Comparison of ENCODE assay signal across 1 cellular context in genomic region chr9:94928271-94928670, GRCh38.
A peak's percentile ranks its signal among the peaks of the same experiment; 100 is the strongest.
TF ChIP-seq lines count a peak whose summit lies in the region.

No MANE protein-coding gene starts in this region.

TF ChIP-seq in HepG2, 621 proteins besides CTCF, POLR2A, EP300 and RAD21:
- TF ChIP-seq ZNF501 (CRISPR knock-in tag; IDR thresholded peaks at IDR 0.05) (0 out of 2 replicates have a peak, but pooled peaks have one; percentile 27), RXRA (CRISPR knock-in tag; IDR thresholded peaks at IDR 0.05) (no peak), ZKSCAN8 (CRISPR knock-in tag; IDR thresholded peaks at IDR 0.05; ENCODE audit: borderline replicate concordance) (no peak), ZBTB38 (CRISPR knock-in tag; IDR thresholded peaks at IDR 0.05) (0 out of 2 replicates have a peak, but pooled peaks have one; percentile 9), SNRNP70 (IDR thresholded peaks at IDR 0.05; ENCODE audit: low read depth, low read length) (no peak), ZGPAT (CRISPR knock-in tag; IDR thresholded peaks at IDR 0.05) (no peak), PHF5A (CRISPR knock-in tag; IDR thresholded peaks at IDR 0.05; ENCODE audit: low read depth, unreplicated experiment) (no peak), ZBTB2 (CRISPR knock-in tag; IDR thresholded peaks at IDR 0.05; ENCODE audit: low read depth) (no peak), MLXIP (CRISPR knock-in tag; IDR thresholded peaks at IDR 0.05; ENCODE audit: borderline replicate concordance) (no peak), ZFP41 (CRISPR knock-in tag; IDR thresholded peaks at IDR 0.05; ENCODE audit: borderline replicate concordance) (no peak), ATF3 (CRISPR knock-in tag; IDR thresholded peaks at IDR 0.05) (no peak), CREM (IDR thresholded peaks at IDR 0.05) (no peak), CREM (CRISPR knock-in tag; IDR thresholded peaks at IDR 0.05) (no peak), JDP2 (CRISPR knock-in tag; IDR thresholded peaks at IDR 0.05; ENCODE audit: borderline replicate concordance) (no peak), ATF7 (IDR thresholded peaks at IDR 0.05) (no peak), ATF7 (CRISPR knock-in tag; IDR thresholded peaks at IDR 0.05) (no peak), NFIC (IDR thresholded peaks at IDR 0.05; ENCODE audit: low read length) (no peak), ZBTB25 (CRISPR knock-in tag; IDR thresholded peaks at IDR 0.05) (no peak), U2AF2 (IDR thresholded peaks at IDR 0.05; ENCODE audit: low read depth, low read length) (no peak), ZNF563 (CRISPR knock-in tag; IDR thresholded peaks at IDR 0.05) (no peak), ZNF670 (CRISPR knock-in tag; IDR thresholded peaks at IDR 0.05; ENCODE audit: borderline replicate concordance) (0 out of 2 replicates have a peak, but pooled peaks have one; percentile 5), THAP7 (CRISPR knock-in tag; IDR thresholded peaks at IDR 0.05) (no peak), SOX5 (CRISPR knock-in tag; IDR thresholded peaks at IDR 0.05; ENCODE audit: borderline replicate concordance) (no peak), KMT2B (CRISPR knock-in tag; IDR thresholded peaks at IDR 0.05) (no peak), ZFP37 (CRISPR knock-in tag; IDR thresholded peaks at IDR 0.05; ENCODE audit: borderline replicate concordance) (0 out of 2 replicates have a peak, but pooled peaks have one; percentile 31), ZNF776 (CRISPR knock-in tag; IDR thresholded peaks at IDR 0.05) (no peak), SMC3 (IDR thresholded peaks at IDR 0.05; ENCODE audit: low read length) (no peak), ZNF687 (CRISPR knock-in tag; IDR thresholded peaks at IDR 0.05) (peak; percentile 76), ZNF724P (CRISPR knock-in tag; IDR thresholded peaks at IDR 0.05; ENCODE audit: borderline replicate concordance) (no peak), NONO (IDR thresholded peaks at IDR 0.05) (no peak), NONO (CRISPR knock-in tag; conservative IDR thresholded peaks at IDR 0.05) (no peak), SRY (CRISPR knock-in tag; IDR thresholded peaks at IDR 0.05) (0 out of 2 replicates have a peak, but pooled peaks have one; percentile 5), ZNF547 (CRISPR knock-in tag; IDR thresholded peaks at IDR 0.05) (no peak), ZBTB14 (CRISPR knock-in tag; IDR thresholded peaks at IDR 0.05) (0 out of 2 replicates have a peak, but pooled peaks have one; percentile 23), FLYWCH1 (CRISPR knock-in tag; IDR thresholded peaks at IDR 0.05) (no peak), ZFP90 (CRISPR knock-in tag; IDR thresholded peaks at IDR 0.05; ENCODE audit: borderline replicate concordance) (no peak), ESRRA (CRISPR knock-in tag; IDR thresholded peaks at IDR 0.05; ENCODE audit: low read depth) (no peak), TSC22D2 (CRISPR knock-in tag; IDR thresholded peaks at IDR 0.05; ENCODE audit: borderline replicate concordance) (no peak), ZNF232 (CRISPR knock-in tag; IDR thresholded peaks at IDR 0.05; ENCODE audit: borderline replicate concordance) (peak; percentile 4; the same call in 1 of the 2 replicates), ZNF691 (CRISPR knock-in tag; IDR thresholded peaks at IDR 0.05; ENCODE audit: borderline replicate concordance, low read depth) (no peak), PAF1 (CRISPR knock-in tag; IDR thresholded peaks at IDR 0.05) (no peak), ZNF33B (CRISPR knock-in tag; IDR thresholded peaks at IDR 0.05) (no peak), MYC (CRISPR knock-in tag; IDR thresholded peaks at IDR 0.05; ENCODE audit: borderline replicate concordance) (0 out of 2 replicates have a peak, but pooled peaks have one; percentile 26), ZBTB39 (CRISPR knock-in tag; IDR thresholded peaks at IDR 0.05) (no peak), KAT7 (CRISPR knock-in tag; IDR thresholded peaks at IDR 0.05; ENCODE audit: borderline replicate concordance) (no peak), CBX5 (CRISPR knock-in tag; IDR thresholded peaks at IDR 0.05; ENCODE audit: borderline replicate concordance) (no peak), PHF8 (CRISPR knock-in tag; IDR thresholded peaks at IDR 0.05) (no peak), ZNF75D (CRISPR knock-in tag; IDR thresholded peaks at IDR 0.05; ENCODE audit: borderline replicate concordance) (no peak), NFKB2 (CRISPR knock-in tag; IDR thresholded peaks at IDR 0.05; ENCODE audit: borderline replicate concordance) (0 out of 2 replicates have a peak, but pooled peaks have one; percentile 36), RBFOX2 (IDR thresholded peaks at IDR 0.05; ENCODE audit: low read depth, low read length) (no peak), ATF1 (CRISPR knock-in tag; IDR thresholded peaks at IDR 0.05) (no peak)
